In the genomic region with DNA sequence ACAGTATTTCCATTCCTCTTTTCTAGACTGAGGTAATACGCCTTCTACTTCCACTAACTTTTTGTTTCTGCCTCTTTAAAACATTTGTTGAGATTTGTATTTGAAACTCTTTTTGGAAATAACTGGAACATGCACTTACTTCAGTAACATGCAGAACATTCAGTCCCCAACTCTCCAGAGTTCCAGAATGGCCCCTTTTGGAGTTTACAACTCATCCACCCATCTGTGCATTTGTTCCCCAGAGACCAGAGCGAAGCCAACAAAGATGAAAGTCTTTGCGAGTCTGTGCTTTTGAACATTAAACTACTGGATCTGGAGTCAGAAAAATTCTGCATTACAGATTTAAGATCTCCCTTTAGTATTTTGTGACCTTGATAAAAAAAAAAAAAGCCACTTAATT, we compare ENCODE assay signal across 24 cellular contexts.
A peak's percentile ranks its signal among the peaks of the same experiment; 100 is the strongest.
DNase-seq lines count a peak whose midpoint lies in the region; ATAC-seq and TF ChIP-seq lines count a peak whose summit lies in the region.
"Had no signal": no experiment of that assay in that cellular context is flagged by ENCODE, and none has a peak within 500 bp of the region (broad histone marks: within the 10 kb centered on the region; RNA-seq: fewer than 3 reads in every experiment).

No MANE protein-coding gene starts in this region.

- no peaks in the 10 kb centered on the region for H3K36me3 Mint-ChIP-seq in glutamatergic neuron (ENCODE audit: unreplicated experiment)
- H3K36me3 Mint-ChIP-seq in chondrocyte (ENCODE audit: low read depth): peaks cover 1% of the 10 kb centered on the region
- H3K36me3 Mint-ChIP-seq: CD8-positive, alpha-beta memory T cell had no signal

- peak overlapping the region; percentile 48 for H3K27ac ChIP-seq in suprapubic skin
- H3K27ac ChIP-seq: C4-2B, SJSA1 had no signal

- H3K9me3 ChIP-seq in suprapubic skin: no peaks in the 10 kb centered on the region
- H3K9me3 ChIP-seq: HAP-1, SJSA1 had no signal

- H3K27me3 ChIP-seq in suprapubic skin: no peaks in the 10 kb centered on the region
- H3K27me3 ChIP-seq: SJSA1 had no signal

- TF ChIP-seq POLR2A in suprapubic skin (IDR thresholded peaks at IDR 0.05): no peak

- H3K4me3 Mint-ChIP-seq in glutamatergic neuron (ENCODE audit: unreplicated experiment) (peak overlapping the region; percentile 61), chondrocyte (ENCODE audit: unreplicated experiment) (no peak overlapping the region)
- H3K4me3 Mint-ChIP-seq: CD8-positive, alpha-beta memory T cell; GM23338; IgD-negative memory B cell had no signal

- H3K4me1 Mint-ChIP-seq in glutamatergic neuron (ENCODE audit: low read depth, unreplicated experiment) (peaks cover 32% of the 10 kb centered on the region), chondrocyte (ENCODE audit: low read depth) (peaks cover 2% of the 10 kb centered on the region)
- H3K4me1 Mint-ChIP-seq: CD8-positive, alpha-beta memory T cell; IgD-negative memory B cell had no signal

- H3K4me1 ChIP-seq in suprapubic skin: peaks cover 4% of the 10 kb centered on the region
- H3K4me1 ChIP-seq: HAP-1, SJSA1 had no signal

- ATAC-seq in HG03457 (IDR thresholded peaks at IDR 0.05; ENCODE audit: unreplicated experiment): no peak
- ATAC-seq: GM23338, Right ventricle myocardium inferior had no signal

- H3K9me3 Mint-ChIP-seq in glutamatergic neuron (ENCODE audit: unreplicated experiment) (peaks cover 2% of the 10 kb centered on the region), chondrocyte (ENCODE audit: low read depth) (peaks cover 5% of the 10 kb centered on the region)
- H3K9me3 Mint-ChIP-seq: GM23338 had no signal

- no peak overlapping the region for H3K4me3 ChIP-seq in suprapubic skin
- H3K4me3 ChIP-seq: GM23338, HAP-1, SJSA1 had no signal

- TF ChIP-seq CTCF in glutamatergic neuron (IDR thresholded peaks at IDR 0.05; ENCODE audit: partially characterized antibody, unreplicated experiment): no peak
- TF ChIP-seq CTCF in suprapubic skin (IDR thresholded peaks at IDR 0.05): no peak
- no peak for TF ChIP-seq CTCF in chondrocyte (IDR thresholded peaks at IDR 0.05)

- no peak for TF ChIP-seq EP300 in suprapubic skin (IDR thresholded peaks at IDR 0.05)

- H3K27ac Mint-ChIP-seq in glutamatergic neuron (ENCODE audit: unreplicated experiment): peak overlapping the region; percentile 79
- H3K27ac Mint-ChIP-seq in chondrocyte (ENCODE audit: unreplicated experiment): no peak overlapping the region
- H3K27ac Mint-ChIP-seq: CD8-positive, alpha-beta memory T cell; GM23338; IgD-negative memory B cell had no signal

- DNase-seq in DMS 273 (lab: John Stamatoyannopoulos, UW; ENCODE audit: unreplicated experiment) (peak; percentile 86), NCI-H2171 treated with DMSO at 0.1 percent for 48 hours (lab: John Stamatoyannopoulos, UW) (peak; percentile 33), glutamatergic neuron (no peak), suprapubic skin (ENCODE audit: low spot score in 2 of 2) (no peak), chondrocyte (ENCODE audit: low spot score) (no peak), HK-2 (ENCODE audit: unreplicated experiment) (no peak), NCI-H345 (lab: John Stamatoyannopoulos, UW) (no peak)
- DNase-seq: AML-193; Calu3; CD8-positive, alpha-beta memory T cell; DMS53; GDM1; MV-4-11; NCI-H1105 treated with DMSO at 0.1 percent for 48 hours; NCI-H2081 treated with DMSO at 0.1 percent for 48 hours; NCI-H524; OCI-M1 had no signal

- no peaks in the 10 kb centered on the region for H3K36me3 ChIP-seq in suprapubic skin
- H3K36me3 ChIP-seq: HAP-1, SJSA1 had no signal

- H3K27me3 Mint-ChIP-seq in glutamatergic neuron (ENCODE audit: unreplicated experiment) (peaks cover 2% of the 10 kb centered on the region), chondrocyte (ENCODE audit: low read depth) (peaks cover 2% of the 10 kb centered on the region)
- H3K27me3 Mint-ChIP-seq: CD8-positive, alpha-beta memory T cell; IgD-negative memory B cell had no signal

- 59% methylated on average over 3 of the region's 3 CpGs for WGBS in suprapubic skin

Comparison
In these comparisons a context has a peak if more than half of its experiments do, and no peak if none do; other contexts are left out.
1. DNase-seq: peak in DMS 273 (single experiment) and NCI-H2171 treated with DMSO at 0.1 percent for 48 hours (single experiment); none in glutamatergic neuron (single experiment), suprapubic skin (0 of 2), chondrocyte (single experiment), HK-2 (single experiment) and NCI-H345 (single experiment).